ENCODE assay signal across 1 cellular context in the genomic region with DNA sequence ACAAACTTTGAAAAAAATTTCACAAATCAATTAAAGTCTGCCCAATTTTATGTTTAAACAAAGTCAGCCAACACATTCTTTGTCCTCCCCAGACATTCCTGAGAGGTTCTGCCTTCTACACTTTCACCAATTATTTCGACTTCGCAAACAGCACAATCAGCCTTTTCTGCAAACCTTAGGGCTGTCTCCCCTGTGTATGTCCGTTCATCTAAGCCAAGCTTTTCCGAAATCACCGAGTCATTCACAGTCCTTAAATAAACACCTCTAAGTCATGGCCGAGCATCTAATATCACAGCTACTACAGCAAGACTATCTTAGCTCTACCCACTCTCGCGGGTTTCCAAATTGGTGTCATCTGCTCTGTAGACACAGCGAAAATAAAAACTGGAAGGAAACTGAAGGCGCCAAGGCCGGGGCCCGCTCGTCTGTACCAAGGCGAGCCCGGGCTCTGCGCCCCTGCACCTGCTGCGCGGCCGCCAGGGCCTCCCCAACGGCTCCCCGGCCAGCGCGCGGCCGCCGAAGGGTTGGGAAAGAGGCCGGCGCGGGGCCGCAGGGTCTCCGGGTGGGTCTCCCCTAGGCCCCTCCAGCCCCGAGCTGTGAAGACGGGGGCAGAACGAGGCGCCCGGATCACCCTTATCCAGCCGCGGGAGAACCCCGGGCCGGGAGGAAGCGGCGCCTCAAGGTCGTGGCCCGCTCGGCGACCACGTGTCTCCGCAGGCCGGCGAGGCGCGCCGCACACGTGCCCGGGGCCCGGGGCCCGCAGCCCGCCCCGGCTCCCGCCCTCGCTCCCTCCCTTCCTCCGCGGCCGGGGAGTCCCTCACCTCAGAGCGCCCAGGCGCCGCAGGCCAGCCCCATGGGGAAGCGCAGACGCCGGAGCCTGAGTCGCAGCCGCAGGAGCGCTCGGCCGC.
A peak's percentile ranks its signal among the peaks of the same experiment; 100 is the strongest.
TF ChIP-seq lines count a peak whose summit lies in the region.

No MANE protein-coding gene starts in this region.

TF ChIP-seq in K562, 482 proteins besides CTCF, POLR2A, EP300 and RAD21 (continued from another document and continues in another):
- TF ChIP-seq, protein P1, sequence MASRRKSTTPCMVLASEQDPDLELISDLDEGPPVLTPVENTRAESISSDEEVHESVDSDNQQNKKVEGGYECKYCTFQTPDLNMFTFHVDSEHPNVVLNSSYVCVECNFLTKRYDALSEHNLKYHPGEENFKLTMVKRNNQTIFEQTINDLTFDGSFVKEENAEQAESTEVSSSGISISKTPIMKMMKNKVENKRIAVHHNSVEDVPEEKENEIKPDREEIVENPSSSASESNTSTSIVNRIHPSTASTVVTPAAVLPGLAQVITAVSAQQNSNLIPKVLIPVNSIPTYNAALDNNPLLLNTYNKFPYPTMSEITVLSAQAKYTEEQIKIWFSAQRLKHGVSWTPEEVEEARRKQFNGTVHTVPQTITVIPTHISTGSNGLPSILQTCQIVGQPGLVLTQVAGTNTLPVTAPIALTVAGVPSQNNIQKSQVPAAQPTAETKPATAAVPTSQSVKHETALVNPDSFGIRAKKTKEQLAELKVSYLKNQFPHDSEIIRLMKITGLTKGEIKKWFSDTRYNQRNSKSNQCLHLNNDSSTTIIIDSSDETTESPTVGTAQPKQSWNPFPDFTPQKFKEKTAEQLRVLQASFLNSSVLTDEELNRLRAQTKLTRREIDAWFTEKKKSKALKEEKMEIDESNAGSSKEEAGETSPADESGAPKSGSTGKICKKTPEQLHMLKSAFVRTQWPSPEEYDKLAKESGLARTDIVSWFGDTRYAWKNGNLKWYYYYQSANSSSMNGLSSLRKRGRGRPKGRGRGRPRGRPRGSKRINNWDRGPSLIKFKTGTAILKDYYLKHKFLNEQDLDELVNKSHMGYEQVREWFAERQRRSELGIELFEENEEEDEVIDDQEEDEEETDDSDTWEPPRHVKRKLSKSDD (conservative IDR thresholded peaks at IDR 0.05; ENCODE audit: low read length), result no peak
- TF ChIP-seq SMAD2 (IDR thresholded peaks at IDR 0.05; ENCODE audit: low read depth, low read length) (no peak), ZNF778 (CRISPR knock-in tag; IDR thresholded peaks at IDR 0.05) (no peak), STAT5A (IDR thresholded peaks at IDR 0.05; ENCODE audit: borderline replicate concordance, low read length) (no peak), HNRNPK (IDR thresholded peaks at IDR 0.05; ENCODE audit: low read depth, low read length, poor library complexity, severe bottlenecking) (peak; percentile 43), ZNF263 (CRISPR knock-in tag; IDR thresholded peaks at IDR 0.05; ENCODE audit: borderline replicate concordance) (peak; percentile 55; the same call in 1 of the 2 replicates), ZNF76 (CRISPR knock-in tag; IDR thresholded peaks at IDR 0.05; ENCODE audit: borderline replicate concordance) (no peak), MAFK (IDR thresholded peaks at IDR 0.05; ENCODE audit: low read length) (no peak), NFE2L1 (tag; IDR thresholded peaks at IDR 0.05; ENCODE audit: borderline replicate concordance, low read depth) (no peak), MEIS2 (IDR thresholded peaks at IDR 0.05; ENCODE audit: partially characterized antibody) (no peak), SIRT6 (IDR thresholded peaks at IDR 0.05; ENCODE audit: low read depth, low read length) (no peak), ZNF124 (CRISPR knock-in tag; IDR thresholded peaks at IDR 0.05) (no peak), ZBED1 (IDR thresholded peaks at IDR 0.05) (no peak), SRSF7 (optimal IDR thresholded peaks at IDR 0.05; ENCODE audit: low read depth, low read length) (no peak), ZNF507 (tag; conservative IDR thresholded peaks at IDR 0.05) (no peak), MAZ (CRISPR knock-in tag; conservative IDR thresholded peaks at IDR 0.05 in 1 of 2, IDR thresholded peaks at IDR 0.05 in 1 of 2) (peak; percentile 32 to 75; a peak in 3 of 4 replicates), CHD2 (IDR thresholded peaks at IDR 0.05; ENCODE audit: low read depth, low read length) (peak; percentile 32; the same call in 1 of the 2 replicates), SETDB1 (IDR thresholded peaks at IDR 0.05; ENCODE audit: low read length) (no peak), XRCC3 (IDR thresholded peaks at IDR 0.05) (no peak), ARID1B (IDR thresholded peaks at IDR 0.05) (no peak), PHTF2 (CRISPR knock-in tag; IDR thresholded peaks at IDR 0.05) (no peak), SMAD4 (CRISPR knock-in tag; conservative IDR thresholded peaks at IDR 0.05) (peak; percentile 94), TCF7 (IDR thresholded peaks at IDR 0.05; ENCODE audit: borderline replicate concordance) (no peak), RFX7 (CRISPR knock-in tag; IDR thresholded peaks at IDR 0.05) (no peak), GABPA (tag; conservative IDR thresholded peaks at IDR 0.05; ENCODE audit: low read depth) (no peak), RBM14 (IDR thresholded peaks at IDR 0.05; ENCODE audit: borderline replicate concordance, insufficient read depth, low read depth, low read length) (0 out of 2 replicates have a peak, but pooled peaks have one; percentile 60), ZNF217 (CRISPR knock-in tag; IDR thresholded peaks at IDR 0.05) (no peak), RBBP5 (IDR thresholded peaks at IDR 0.05; ENCODE audit: borderline replicate concordance, insufficient read depth, low read length, poor library complexity, severe bottlenecking) (peak; percentile 73), ZNF212 (CRISPR knock-in tag; IDR thresholded peaks at IDR 0.05) (no peak), RBM39 (optimal IDR thresholded peaks at IDR 0.05; ENCODE audit: low read depth, low read length) (no peak), SAFB2 (IDR thresholded peaks at IDR 0.05; ENCODE audit: borderline replicate concordance, low read depth, low read length, severe bottlenecking) (no peak), PPARD (CRISPR knock-in tag; IDR thresholded peaks at IDR 0.05) (no peak), RFX1 (IDR thresholded peaks at IDR 0.05) (no peak), RBM17 (IDR thresholded peaks at IDR 0.05; ENCODE audit: borderline replicate concordance, low read depth, low read length) (no peak), BCL6 (CRISPR knock-in tag; IDR thresholded peaks at IDR 0.05) (no peak), MCM5 (IDR thresholded peaks at IDR 0.05; ENCODE audit: low read depth) (no peak), ZNF707 (CRISPR knock-in tag; conservative IDR thresholded peaks at IDR 0.05) (no peak), ETS2 (tag; IDR thresholded peaks at IDR 0.05; ENCODE audit: borderline replicate concordance, poor library complexity, severe bottlenecking) (no peak), ZC3H4 (CRISPR knock-in tag; IDR thresholded peaks at IDR 0.05; ENCODE audit: borderline replicate concordance) (peak; percentile 70), ZNF584 (CRISPR knock-in tag; IDR thresholded peaks at IDR 0.05; ENCODE audit: low read depth) (no peak)
- TF ChIP-seq, protein P2, sequence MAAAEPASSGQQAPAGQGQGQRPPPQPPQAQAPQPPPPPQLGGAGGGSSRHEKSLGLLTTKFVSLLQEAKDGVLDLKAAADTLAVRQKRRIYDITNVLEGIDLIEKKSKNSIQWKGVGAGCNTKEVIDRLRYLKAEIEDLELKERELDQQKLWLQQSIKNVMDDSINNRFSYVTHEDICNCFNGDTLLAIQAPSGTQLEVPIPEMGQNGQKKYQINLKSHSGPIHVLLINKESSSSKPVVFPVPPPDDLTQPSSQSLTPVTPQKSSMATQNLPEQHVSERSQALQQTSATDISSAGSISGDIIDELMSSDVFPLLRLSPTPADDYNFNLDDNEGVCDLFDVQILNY (CRISPR knock-in tag; IDR thresholded peaks at IDR 0.05), result no peak
- TF ChIP-seq, protein P3, sequence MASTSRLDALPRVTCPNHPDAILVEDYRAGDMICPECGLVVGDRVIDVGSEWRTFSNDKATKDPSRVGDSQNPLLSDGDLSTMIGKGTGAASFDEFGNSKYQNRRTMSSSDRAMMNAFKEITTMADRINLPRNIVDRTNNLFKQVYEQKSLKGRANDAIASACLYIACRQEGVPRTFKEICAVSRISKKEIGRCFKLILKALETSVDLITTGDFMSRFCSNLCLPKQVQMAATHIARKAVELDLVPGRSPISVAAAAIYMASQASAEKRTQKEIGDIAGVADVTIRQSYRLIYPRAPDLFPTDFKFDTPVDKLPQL (IDR thresholded peaks at IDR 0.05; ENCODE audit: extremely low read depth, insufficient read length), result no peak
- TF ChIP-seq, protein P4, sequence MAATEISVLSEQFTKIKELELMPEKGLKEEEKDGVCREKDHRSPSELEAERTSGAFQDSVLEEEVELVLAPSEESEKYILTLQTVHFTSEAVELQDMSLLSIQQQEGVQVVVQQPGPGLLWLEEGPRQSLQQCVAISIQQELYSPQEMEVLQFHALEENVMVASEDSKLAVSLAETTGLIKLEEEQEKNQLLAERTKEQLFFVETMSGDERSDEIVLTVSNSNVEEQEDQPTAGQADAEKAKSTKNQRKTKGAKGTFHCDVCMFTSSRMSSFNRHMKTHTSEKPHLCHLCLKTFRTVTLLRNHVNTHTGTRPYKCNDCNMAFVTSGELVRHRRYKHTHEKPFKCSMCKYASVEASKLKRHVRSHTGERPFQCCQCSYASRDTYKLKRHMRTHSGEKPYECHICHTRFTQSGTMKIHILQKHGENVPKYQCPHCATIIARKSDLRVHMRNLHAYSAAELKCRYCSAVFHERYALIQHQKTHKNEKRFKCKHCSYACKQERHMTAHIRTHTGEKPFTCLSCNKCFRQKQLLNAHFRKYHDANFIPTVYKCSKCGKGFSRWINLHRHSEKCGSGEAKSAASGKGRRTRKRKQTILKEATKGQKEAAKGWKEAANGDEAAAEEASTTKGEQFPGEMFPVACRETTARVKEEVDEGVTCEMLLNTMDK (IDR thresholded peaks at IDR 0.05; ENCODE audit: borderline replicate concordance, insufficient read depth, low read depth, low read length, poor library complexity, severe bottlenecking), result no peak
- TF ChIP-seq, protein P5, sequence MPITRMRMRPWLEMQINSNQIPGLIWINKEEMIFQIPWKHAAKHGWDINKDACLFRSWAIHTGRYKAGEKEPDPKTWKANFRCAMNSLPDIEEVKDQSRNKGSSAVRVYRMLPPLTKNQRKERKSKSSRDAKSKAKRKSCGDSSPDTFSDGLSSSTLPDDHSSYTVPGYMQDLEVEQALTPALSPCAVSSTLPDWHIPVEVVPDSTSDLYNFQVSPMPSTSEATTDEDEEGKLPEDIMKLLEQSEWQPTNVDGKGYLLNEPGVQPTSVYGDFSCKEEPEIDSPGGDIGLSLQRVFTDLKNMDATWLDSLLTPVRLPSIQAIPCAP (CRISPR knock-in tag; IDR thresholded peaks at IDR 0.05; ENCODE audit: borderline replicate concordance), result no peak
- TF ChIP-seq, protein P6, sequence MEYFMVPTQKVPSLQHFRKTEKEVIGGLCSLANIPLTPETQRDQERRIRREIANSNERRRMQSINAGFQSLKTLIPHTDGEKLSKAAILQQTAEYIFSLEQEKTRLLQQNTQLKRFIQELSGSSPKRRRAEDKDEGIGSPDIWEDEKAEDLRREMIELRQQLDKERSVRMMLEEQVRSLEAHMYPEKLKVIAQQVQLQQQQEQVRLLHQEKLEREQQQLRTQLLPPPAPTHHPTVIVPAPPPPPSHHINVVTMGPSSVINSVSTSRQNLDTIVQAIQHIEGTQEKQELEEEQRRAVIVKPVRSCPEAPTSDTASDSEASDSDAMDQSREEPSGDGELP (CRISPR knock-in tag; IDR thresholded peaks at IDR 0.05; ENCODE audit: borderline replicate concordance), result no peak; the same call in none of the 2 replicates
- TF ChIP-seq, protein P7, sequence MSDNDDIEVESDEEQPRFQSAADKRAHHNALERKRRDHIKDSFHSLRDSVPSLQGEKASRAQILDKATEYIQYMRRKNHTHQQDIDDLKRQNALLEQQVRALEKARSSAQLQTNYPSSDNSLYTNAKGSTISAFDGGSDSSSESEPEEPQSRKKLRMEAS (CRISPR knock-in tag; IDR thresholded peaks at IDR 0.05), result peak; percentile 88
- TF ChIP-seq, protein P8, sequence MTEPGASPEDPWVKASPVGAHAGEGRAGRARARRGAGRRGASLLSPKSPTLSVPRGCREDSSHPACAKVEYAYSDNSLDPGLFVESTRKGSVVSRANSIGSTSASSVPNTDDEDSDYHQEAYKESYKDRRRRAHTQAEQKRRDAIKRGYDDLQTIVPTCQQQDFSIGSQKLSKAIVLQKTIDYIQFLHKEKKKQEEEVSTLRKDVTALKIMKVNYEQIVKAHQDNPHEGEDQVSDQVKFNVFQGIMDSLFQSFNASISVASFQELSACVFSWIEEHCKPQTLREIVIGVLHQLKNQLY (CRISPR knock-in tag; conservative IDR thresholded peaks at IDR 0.05), result peak in 1 of 2 experiments; percentile 78; a peak in 1 of 4 replicates
- TF ChIP-seq, protein P9, sequence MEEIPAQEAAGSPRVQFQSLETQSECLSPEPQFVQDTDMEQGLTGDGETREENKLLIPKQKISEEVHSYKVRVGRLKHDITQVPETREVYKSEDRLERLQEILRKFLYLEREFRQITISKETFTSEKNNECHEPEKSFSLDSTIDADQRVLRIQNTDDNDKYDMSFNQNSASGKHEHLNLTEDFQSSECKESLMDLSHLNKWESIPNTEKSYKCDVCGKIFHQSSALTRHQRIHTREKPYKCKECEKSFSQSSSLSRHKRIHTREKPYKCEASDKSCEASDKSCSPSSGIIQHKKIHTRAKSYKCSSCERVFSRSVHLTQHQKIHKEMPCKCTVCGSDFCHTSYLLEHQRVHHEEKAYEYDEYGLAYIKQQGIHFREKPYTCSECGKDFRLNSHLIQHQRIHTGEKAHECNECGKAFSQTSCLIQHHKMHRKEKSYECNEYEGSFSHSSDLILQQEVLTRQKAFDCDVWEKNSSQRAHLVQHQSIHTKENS (CRISPR knock-in tag; IDR thresholded peaks at IDR 0.05), result no peak
- TF ChIP-seq, protein P10, sequence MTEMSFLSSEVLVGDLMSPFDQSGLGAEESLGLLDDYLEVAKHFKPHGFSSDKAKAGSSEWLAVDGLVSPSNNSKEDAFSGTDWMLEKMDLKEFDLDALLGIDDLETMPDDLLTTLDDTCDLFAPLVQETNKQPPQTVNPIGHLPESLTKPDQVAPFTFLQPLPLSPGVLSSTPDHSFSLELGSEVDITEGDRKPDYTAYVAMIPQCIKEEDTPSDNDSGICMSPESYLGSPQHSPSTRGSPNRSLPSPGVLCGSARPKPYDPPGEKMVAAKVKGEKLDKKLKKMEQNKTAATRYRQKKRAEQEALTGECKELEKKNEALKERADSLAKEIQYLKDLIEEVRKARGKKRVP (CRISPR knock-in tag; IDR thresholded peaks at IDR 0.05), result no peak
